ENCODE assay signal across 1 cellular context in genomic region chr9:121634329-121634784, GRCh38.
TF ChIP-seq lines count a peak whose summit lies in the region.

No MANE protein-coding gene starts in this region.

TF ChIP-seq in HepG2, 621 proteins besides CTCF, POLR2A, EP300 and RAD21 (continued from another document):
- TF ChIP-seq CBFB (CRISPR knock-in tag; IDR thresholded peaks at IDR 0.05) (no peak), ZNF878 (CRISPR knock-in tag; IDR thresholded peaks at IDR 0.05) (no peak), FOXA3 (CRISPR knock-in tag; IDR thresholded peaks at IDR 0.05) (peak; percentile 24; the same call in 1 of the 2 replicates), HIVEP1 (CRISPR knock-in tag; IDR thresholded peaks at IDR 0.05) (no peak), SOX6 (IDR thresholded peaks at IDR 0.05) (no peak), SOX6 (CRISPR knock-in tag; IDR thresholded peaks at IDR 0.05) (peak; percentile 51; the same call in 1 of the 2 replicates), ZNF737 (CRISPR knock-in tag; IDR thresholded peaks at IDR 0.05; ENCODE audit: borderline replicate concordance) (0 out of 2 replicates have a peak, but pooled peaks have one; percentile 58), BRD4 (CRISPR knock-in tag; IDR thresholded peaks at IDR 0.05) (0 out of 2 replicates have a peak, but pooled peaks have one; percentile 30), HMG20B (CRISPR knock-in tag; conservative IDR thresholded peaks at IDR 0.05) (0 out of 2 replicates have a peak, but pooled peaks have one; percentile 42), ATF5 (CRISPR knock-in tag; IDR thresholded peaks at IDR 0.05; ENCODE audit: low read depth) (no peak), ZNF460 (CRISPR knock-in tag; IDR thresholded peaks at IDR 0.05; ENCODE audit: borderline replicate concordance) (no peak), NFE2L1 (CRISPR knock-in tag; IDR thresholded peaks at IDR 0.05; ENCODE audit: borderline replicate concordance) (no peak), TBL1XR1 (IDR thresholded peaks at IDR 0.05; ENCODE audit: borderline replicate concordance, low read length, partially characterized antibody) (no peak), CC2D1A (CRISPR knock-in tag; IDR thresholded peaks at IDR 0.05) (no peak), ZBTB1 (CRISPR knock-in tag; IDR thresholded peaks at IDR 0.05; ENCODE audit: borderline replicate concordance) (no peak), TRAFD1 (CRISPR knock-in tag; IDR thresholded peaks at IDR 0.05; ENCODE audit: borderline replicate concordance) (no peak), RXRB (CRISPR knock-in tag; IDR thresholded peaks at IDR 0.05; ENCODE audit: borderline replicate concordance) (peak; percentile 60), SYNCRIP (IDR thresholded peaks at IDR 0.05; ENCODE audit: insufficient read depth, low read depth, low read length) (no peak), HDAC2 (CRISPR knock-in tag; IDR thresholded peaks at IDR 0.05) (peak; percentile 49), ATF4 (CRISPR knock-in tag; IDR thresholded peaks at IDR 0.05) (0 out of 4 replicates have a peak, but pooled peaks of 1 of the 2 experiments have one; percentile 19), MTA1 (CRISPR knock-in tag; IDR thresholded peaks at IDR 0.05; ENCODE audit: borderline replicate concordance) (peak; percentile 43; the same call in 1 of the 2 replicates), ZNF543 (CRISPR knock-in tag; IDR thresholded peaks at IDR 0.05) (no peak), GATAD2A (CRISPR knock-in tag; IDR thresholded peaks at IDR 0.05) (peak; percentile 28; the same call in 1 of the 2 replicates)
- TF ChIP-seq, protein P1, sequence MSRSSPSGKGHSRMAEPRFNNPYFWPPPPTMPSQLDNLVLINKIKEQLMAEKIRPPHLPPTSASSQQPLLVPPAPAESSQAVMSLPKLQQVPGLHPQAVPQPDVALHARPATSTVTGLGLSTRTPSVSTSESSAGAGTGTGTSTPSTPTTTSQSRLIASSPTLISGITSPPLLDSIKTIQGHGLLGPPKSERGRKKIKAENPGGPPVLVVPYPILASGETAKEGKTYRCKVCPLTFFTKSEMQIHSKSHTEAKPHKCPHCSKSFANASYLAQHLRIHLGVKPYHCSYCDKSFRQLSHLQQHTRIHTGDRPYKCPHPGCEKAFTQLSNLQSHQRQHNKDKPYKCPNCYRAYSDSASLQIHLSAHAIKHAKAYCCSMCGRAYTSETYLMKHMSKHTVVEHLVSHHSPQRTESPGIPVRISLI (CRISPR knock-in tag; IDR thresholded peaks at IDR 0.05; ENCODE audit: borderline replicate concordance), result peak; percentile 74; the same call in 1 of the 2 replicates
- TF ChIP-seq, protein P2, sequence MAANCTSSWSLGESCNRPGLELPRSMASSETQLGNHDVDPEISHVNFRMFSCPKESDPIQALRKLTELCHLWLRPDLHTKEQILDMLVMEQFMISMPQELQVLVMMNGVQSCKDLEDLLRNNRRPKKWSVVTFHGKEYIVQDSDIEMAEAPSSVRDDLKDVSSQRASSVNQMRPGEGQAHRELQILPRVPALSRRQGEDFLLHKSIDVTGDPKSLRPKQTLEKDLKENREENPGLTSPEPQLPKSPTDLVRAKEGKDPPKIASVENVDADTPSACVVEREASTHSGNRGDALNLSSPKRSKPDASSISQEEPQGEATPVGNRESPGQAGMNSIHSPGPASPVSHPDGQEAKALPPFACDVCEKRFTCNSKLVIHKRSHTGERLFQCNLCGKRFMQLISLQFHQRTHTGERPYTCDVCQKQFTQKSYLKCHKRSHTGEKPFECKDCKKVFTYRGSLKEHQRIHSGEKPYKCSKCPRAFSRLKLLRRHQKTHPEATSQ (CRISPR knock-in tag; IDR thresholded peaks at IDR 0.05; ENCODE audit: borderline replicate concordance), result no peak
- TF ChIP-seq, protein P3, sequence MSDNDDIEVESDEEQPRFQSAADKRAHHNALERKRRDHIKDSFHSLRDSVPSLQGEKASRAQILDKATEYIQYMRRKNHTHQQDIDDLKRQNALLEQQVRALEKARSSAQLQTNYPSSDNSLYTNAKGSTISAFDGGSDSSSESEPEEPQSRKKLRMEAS (IDR thresholded peaks at IDR 0.05), result 0 out of 2 replicates have a peak, but pooled peaks have one; percentile 18
TF ChIP-seq in HepG2: peak in this region for 35.
